8 cellular contexts compared by ENCODE assay signal in the genomic region with DNA sequence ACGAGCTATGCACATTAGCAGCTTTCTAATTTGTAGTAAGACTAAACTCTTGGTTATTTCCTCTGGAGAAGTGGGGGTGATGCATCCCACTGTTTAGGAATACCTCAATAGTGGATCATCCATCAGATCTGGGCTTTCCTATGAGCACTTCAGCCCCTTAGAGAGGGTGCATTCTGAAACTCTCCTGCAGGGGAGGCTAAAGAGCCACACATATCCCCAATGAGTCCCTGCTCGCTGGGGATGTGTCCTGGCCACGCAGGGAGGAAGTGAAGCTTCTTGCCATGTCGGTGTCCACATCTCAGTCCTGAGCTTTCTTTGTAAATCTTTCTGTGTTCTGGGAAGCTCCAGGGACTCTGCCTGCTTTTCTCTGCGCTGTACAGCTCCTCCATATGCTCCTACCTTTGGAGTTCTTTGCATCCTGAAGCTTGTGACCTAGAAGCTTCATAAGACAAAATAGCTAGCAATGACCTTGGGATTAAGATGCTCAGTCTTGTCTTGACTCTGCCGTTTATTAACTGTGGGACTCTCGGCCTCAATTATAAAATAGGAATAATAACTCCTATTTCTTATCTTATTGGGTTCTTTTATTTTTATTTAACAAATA. TPM values are rescaled to one million over a fixed set of nuclear protein-coding genes. Genes with fewer than 3 reads are reported as not detected.
DNase-seq lines count a peak whose midpoint lies in the region; ATAC-seq and TF ChIP-seq lines count a peak whose summit lies in the region.

No MANE protein-coding gene starts in this region.

- CTCF ChIA-PET in AG04449 (lab: Yijun Ruan, JAX), result interaction anchor here (0.5 to 19.9 kb wide), 86 partner anchors 8 to 1812 kb away, joined by 3 to 1530 read pairs (median 6); partner anchors contain the start of genes MASP1, RPL39L, RTP2 and RTP4
- CTCF ChIA-PET in activated CD4-positive, alpha-beta T cell treated with anti-CD3 and anti-CD28 coated beads for 36 hours (lab: Charles Lee), result interaction anchor here (0.5 to 12.5 kb wide), 59 partner anchors 8 to 401 kb away, joined by 3 to 349 read pairs (median 4); partner anchors contain the start of genes RTP2 and RTP4

- no peaks in the 10 kb centered on the region for H3K36me3 Mint-ChIP-seq in activated CD4-positive, alpha-beta T cell treated with anti-CD3 and anti-CD28 coated beads for 36 hours (ENCODE audit: low read depth)

- no peak overlapping the region for H3K27ac ChIP-seq in lung (ENCODE audit: low read depth in 1 of 2, low read length in 1 of 2)

- H3K4me3 Mint-ChIP-seq in activated CD4-positive, alpha-beta T cell treated with anti-CD3 and anti-CD28 coated beads for 36 hours, result no peak overlapping the region

- H3K27ac Mint-ChIP-seq in activated CD4-positive, alpha-beta T cell treated with anti-CD3 and anti-CD28 coated beads for 36 hours, result no peak overlapping the region

- DNase-seq in AG04449 (ENCODE audit: low read depth, low spot score), result no peak
- peak; percentile 47 for DNase-seq in NCI-H2107 (lab: John Stamatoyannopoulos, UW)
- DNase-seq in activated CD4-positive, alpha-beta T cell treated with anti-CD3 and anti-CD28 coated beads for 36 hours, result peak; percentile 78
- peak; percentile 48 to 59 for DNase-seq in dermis microvascular lymphatic vessel endothelial cell (ENCODE audit: low read depth in 2 of 2)
- peak; percentile 45 for DNase-seq in lung (ENCODE audit: low spot score)
- peak; percentile 33 for DNase-seq in stimulated activated CD8-positive, alpha-beta memory T cell treated with anti-CD3 and anti-CD28 coated beads, Interleukin-4, amount 100 ng/mL, for 24 hours (ENCODE audit: low read depth)

- peaks cover 8% of the 10 kb centered on the region for H3K4me1 Mint-ChIP-seq in activated CD4-positive, alpha-beta T cell treated with anti-CD3 and anti-CD28 coated beads for 36 hours

- H3K27me3 ChIP-seq in lung (ENCODE audit: control insufficient read depth, insufficient read depth), result no peaks in the 10 kb centered on the region

- peaks cover 0 to 2% of the 10 kb centered on the region in 2 donors for H3K4me1 ChIP-seq in lung (ENCODE audit: control insufficient read depth in 2 of 2, insufficient read depth in 2 of 2, low read length in 2 of 2)

- no peaks in the 10 kb centered on the region for H3K9me3 ChIP-seq in lung (ENCODE audit: control insufficient read depth in 2 of 2, insufficient read depth in 1 of 2, low read length in 1 of 2)

- peaks cover 30% of the 10 kb centered on the region for H3K27me3 Mint-ChIP-seq in activated CD4-positive, alpha-beta T cell treated with anti-CD3 and anti-CD28 coated beads for 36 hours

- POLR2A ChIA-PET in AG04449 (lab: Yijun Ruan, JAX), result interaction anchor here (1.0 kb wide), 1 partner anchor 360 kb away, joined by 6 read pairs; no protein-coding TSS in a partner anchor
- POLR2A ChIA-PET in activated CD4-positive, alpha-beta T cell treated with anti-CD3 and anti-CD28 coated beads for 36 hours (lab: Charles Lee), result interaction anchor here (1.2 kb wide), 1 partner anchor 359 kb away, joined by 4 read pairs; no protein-coding TSS in a partner anchor

- ATAC-seq in HG02798 (IDR thresholded peaks at IDR 0.05; ENCODE audit: poor library complexity, unreplicated experiment) (peak; percentile 80), lung (ENCODE audit: insufficient read depth, low FRiP score) (peak; percentile 85)
- peak; percentile 88 for ATAC-seq in activated CD4-positive, alpha-beta T cell treated with anti-CD3 and anti-CD28 coated beads for 36 hours

- H3K4me3 ChIP-seq in AG04449 (ENCODE audit: low read depth, low read length) (no peak overlapping the region), GM12875 (ENCODE audit: low read depth, low read length) (no peak overlapping the region), lung (no peak overlapping the region)

- H3K36me3 ChIP-seq in lung (ENCODE audit: control insufficient read depth in 2 of 2, insufficient read depth in 2 of 2, low read length in 2 of 2), result no peaks in the 10 kb centered on the region

- WGBS in lung, 2 donors, result 30 to 32% methylated on average over 7 of the region's 7 CpGs

- intact Hi-C loops in activated CD4-positive, alpha-beta T cell treated with anti-CD3 and anti-CD28 coated beads for 36 hours (cut with DNase I, micrococcal nuclease), result loop anchor here (1.0 to 5.0 kb wide), 7 partner anchors 98 to 1828 kb away; no protein-coding TSS in a partner anchor

- TF ChIP-seq CTCF in AG04449 (IDR thresholded peaks at IDR 0.05; ENCODE audit: insufficient read depth, low read length, missing control alignments), result peak; percentile 86
- TF ChIP-seq CTCF in GM12875 (IDR thresholded peaks at IDR 0.05; ENCODE audit: borderline replicate concordance, insufficient read depth, low read depth, low read length), result peak; percentile 97
- peak; percentile 69 for TF ChIP-seq CTCF in lung (IDR thresholded peaks at IDR 0.05; ENCODE audit: control extremely low read depth, extremely low read depth)

- no peaks in the 10 kb centered on the region for H3K9me3 Mint-ChIP-seq in activated CD4-positive, alpha-beta T cell treated with anti-CD3 and anti-CD28 coated beads for 36 hours (ENCODE audit: low read depth)

RNA-seq across cellular contexts. Expression of gene MASP1, which starts 28.3 kb away (rescaled TPM):
- not detected for total RNA-seq in activated CD4-positive, alpha-beta T cell treated with anti-CD3 and anti-CD28 coated beads for 36 hours
- 0.77 and 1.9 TPM in 2 replicates for total RNA-seq in dermis microvascular lymphatic vessel endothelial cell
- 1 to 10 TPM in 1 of 2 donors, under 1 TPM in 1; 0.71 to 8.3 TPM for total RNA-seq in lung
- under 1 TPM; 0.31 to 0.47 TPM for polyA plus RNA-seq in lung

RNA-seq across cellular contexts. Expression of gene RTP4, which starts 48.4 kb away (rescaled TPM):
- total RNA-seq in activated CD4-positive, alpha-beta T cell treated with anti-CD3 and anti-CD28 coated beads for 36 hours, result 1 to 10 TPM; 2.0 to 3.1 TPM
- total RNA-seq in dermis microvascular lymphatic vessel endothelial cell, result 1.3 and 5.2 TPM in 2 replicates
- 1 to 10 TPM; 2.4 to 3.9 TPM for total RNA-seq in lung
- 1 to 10 TPM; 4.8 to 6.4 TPM for polyA plus RNA-seq in lung
